8 cellular contexts compared by ENCODE assay signal in genomic region chr10:29448756-29449592, GRCh38.
DNase-seq lines count a peak whose midpoint lies in the region; ATAC-seq and TF ChIP-seq lines count a peak whose summit lies in the region.
"Not testable (repeated sequence)": the region's sequence is repeated elsewhere in the genome, so short reads cannot be mapped to it uniquely, and the experiment has no call there.

No MANE protein-coding gene starts in this region.

- not testable (repeated sequence) for H3K9me2 ChIP-seq in DOHH2 (replicated peaks; ENCODE audit: control insufficient read depth, low read length)

- peak; percentile 85 for ATAC-seq in GM21786 (IDR thresholded peaks at IDR 0.05; ENCODE audit: unreplicated experiment)
- ATAC-seq in activated T-cell treated with anti-CD3 and anti-CD28 coated beads, Interleukin-2, amount 50 U/mL, for 72 hours (replicated peaks in 1 of 2) = peak; percentile 83 to 86
- peak; percentile 86 to 95 (median 87) for ATAC-seq in natural killer cell

- H3K4me1 Mint-ChIP-seq in activated T-cell treated with anti-CD3 and anti-CD28 coated beads, Interleukin-2, amount 50 U/mL, for 72 hours (ENCODE audit: low read depth) = peaks cover 30% of the 10 kb centered on the region
- H3K4me1 Mint-ChIP-seq in natural killer cell = peaks cover 9 to 18% of the 10 kb centered on the region in 2 donors

- not testable (repeated sequence) for H4K20me1 ChIP-seq in DOHH2 (ENCODE audit: control insufficient read depth, insufficient read depth, low read depth, low read length)

- not testable (repeated sequence) for H3K4me1 ChIP-seq in DOHH2 (ENCODE audit: control insufficient read depth, low read length)

- not testable (repeated sequence) for H3K27ac ChIP-seq in DOHH2 (ENCODE audit: low read depth, low read length)

- H3K36me3 ChIP-seq in DOHH2 (ENCODE audit: control insufficient read depth, low read length) = not testable (repeated sequence)

- H3K4me3 ChIP-seq in DOHH2 (ENCODE audit: low read length) = not testable (repeated sequence)

- H3F3A ChIP-seq in DOHH2 (ENCODE audit: control insufficient read depth, insufficient read depth) = not testable (repeated sequence)

- not testable (repeated sequence) for H3K36me3 Mint-ChIP-seq in activated T-cell treated with anti-CD3 and anti-CD28 coated beads, Interleukin-2, amount 50 U/mL, for 72 hours (ENCODE audit: insufficient read depth in 2 of 2); natural killer cell

- not testable (repeated sequence) for H3K9me3 ChIP-seq in DOHH2 (ENCODE audit: control insufficient read depth, insufficient read depth, low read length)

- not testable (repeated sequence) for H3K27me3 ChIP-seq in DOHH2 (ENCODE audit: control insufficient read depth, low read length)

- peak overlapping the region in 1 of 2 donors; percentile 51 for H3K4me3 Mint-ChIP-seq in activated T-cell treated with anti-CD3 and anti-CD28 coated beads, Interleukin-2, amount 50 U/mL, for 72 hours
- H3K4me3 Mint-ChIP-seq in natural killer cell = not testable (repeated sequence)

- H3K4me2 ChIP-seq in DOHH2 (ENCODE audit: low read length) = not testable (repeated sequence)

- not testable (repeated sequence) for H3K79me2 ChIP-seq in DOHH2 (ENCODE audit: control insufficient read depth, low read length)

- intact Hi-C loops in natural killer cell (cut with micrococcal nuclease) = loop anchor here (5.0 kb wide), 1 partner anchor 62 kb away; no protein-coding TSS in a partner anchor

- not testable (repeated sequence) for H3K9me3 Mint-ChIP-seq in activated T-cell treated with anti-CD3 and anti-CD28 coated beads, Interleukin-2, amount 50 U/mL, for 72 hours; natural killer cell

- H3K27ac Mint-ChIP-seq in activated T-cell treated with anti-CD3 and anti-CD28 coated beads, Interleukin-2, amount 50 U/mL, for 72 hours; natural killer cell: not testable (repeated sequence)

- H3K27me3 Mint-ChIP-seq in activated T-cell treated with anti-CD3 and anti-CD28 coated beads, Interleukin-2, amount 50 U/mL, for 72 hours (ENCODE audit: low read depth); natural killer cell (ENCODE audit: low read depth in 2 of 2): not testable (repeated sequence)

- TF ChIP-seq CTCF in DOHH2 (IDR thresholded peaks at IDR 0.05; ENCODE audit: low read depth, low read length, poor library complexity, severe bottlenecking) = peak; percentile 67
- TF ChIP-seq CTCF in natural killer cell (IDR thresholded peaks at IDR 0.05) = peak; percentile 78

- DNase-seq in LHCN-M2 (ENCODE audit: low read depth) (peak; percentile 44), SHP77 (lab: John Stamatoyannopoulos, UW) (peak; percentile 10 to 35), fibroblast of gingiva (ENCODE audit: low read depth) (peak; percentile 52), natural killer cell (peak; percentile 74)
- DNase-seq in activated T-cell treated with anti-CD3 and anti-CD28 coated beads, Interleukin-2, amount 50 U/mL, for 72 hours = peak; percentile 74 to 82
- DNase-seq in stimulated activated CD8-positive, alpha-beta memory T cell treated with anti-CD3 and anti-CD28 coated beads, Interleukin-7, amount 100 ng/mL, for 4 hours (ENCODE audit: low read depth in 2 of 2) = peak; percentile 30 to 43

Comparison
In these comparisons a context has a peak if more than half of its experiments do, and no peak if none do; other contexts are left out.
1. DNase-seq: peak in every context shown above with its lines; median percentile 78 in activated T-cell treated with anti-CD3 and anti-CD28 coated beads, Interleukin-2, amount 50 U/mL, for 72 hours; 74 in natural killer cell; 52 in fibroblast of gingiva; 44 in LHCN-M2; 36 in stimulated activated CD8-positive, alpha-beta memory T cell treated with anti-CD3 and anti-CD28 coated beads, Interleukin-7, amount 100 ng/mL, for 4 hours; 22 in SHP77.